ENCODE assay signal across 10 cellular contexts in the genomic region with DNA sequence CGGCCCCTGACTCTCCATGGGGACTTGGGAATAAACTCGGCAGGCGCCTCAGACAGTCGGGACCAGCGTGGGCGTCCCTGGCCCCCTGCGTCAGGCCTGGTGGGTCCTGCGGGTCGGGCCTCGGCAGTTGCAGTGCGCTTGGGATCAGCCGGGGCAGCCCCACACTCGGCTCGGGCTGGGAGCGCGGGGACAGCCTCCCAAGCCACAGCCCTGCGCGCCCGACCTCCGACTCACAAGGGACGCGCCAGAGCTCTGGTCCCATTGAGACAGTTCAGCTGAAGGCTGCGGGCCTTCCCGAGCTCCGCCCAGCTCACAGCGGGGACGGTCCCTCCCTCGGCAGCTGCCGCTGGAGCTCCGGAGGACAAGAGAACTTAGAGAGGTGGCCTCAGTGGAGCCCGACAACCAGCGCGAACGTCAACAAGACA. TPM values are rescaled to one million over a fixed set of nuclear protein-coding genes. Genes with fewer than 3 reads are reported as not detected.
DNase-seq lines count a peak whose midpoint lies in the region; ATAC-seq lines count a peak whose summit lies in the region.
"Had no signal": no experiment of that assay in that cellular context is flagged by ENCODE, and none has a peak within 500 bp of the region (broad histone marks: within the 10 kb centered on the region; RNA-seq: fewer than 3 reads in every experiment).

No MANE protein-coding gene starts in this region.

- peak overlapping the region; percentile 29 for H3K4me3 ChIP-seq in urinary bladder (ENCODE audit: low read depth, low read length)

- ATAC-seq in GM21576 (IDR thresholded peaks at IDR 0.05; ENCODE audit: unreplicated experiment), result no peak

- no peak overlapping the region for H3K27ac ChIP-seq in urinary bladder (ENCODE audit: low read depth)
- H3K27ac ChIP-seq: RWPE1 had no signal

- DNase-seq in activated T-cell treated with anti-CD3 and anti-CD28 coated beads for 48 hours (ENCODE audit: low read depth) (peak; percentile 1), activated T-cell treated with anti-CD3 and anti-CD28 coated beads for 4 hours (no peak), astrocyte of the hippocampus (ENCODE audit: low read depth, low spot score) (peak; percentile 66), left kidney (ENCODE audit: low read depth, low spot score) (peak; percentile 87), MV-4-11 (lab: John Stamatoyannopoulos, UW) (no peak)
- DNase-seq in activated naive CD4-positive, alpha-beta T cell treated with anti-CD3 and anti-CD28 coated beads, Interleukin-2, amount 50 U/mL, for 16 hours, result no peak
- DNase-seq: DMS153 had no signal

- H3K36me3 ChIP-seq in urinary bladder (ENCODE audit: insufficient read depth), result no peaks in the 10 kb centered on the region

- H3K4me1 ChIP-seq in urinary bladder (ENCODE audit: insufficient read depth), result no peaks in the 10 kb centered on the region

- WGBS in urinary bladder, result under 1% methylated on average over 34 of the region's 34 CpGs

RNA-seq across cellular contexts. Expression of a gene that starts 45.7 kb away (rescaled TPM):
- total RNA-seq in urinary bladder, result 15.2 TPM
- 0.09 TPM for polyA plus RNA-seq in urinary bladder

Comparison
In these comparisons a context has a peak if more than half of its experiments do, and no peak if none do; other contexts are left out.
1. DNase-seq: peak in activated T-cell treated with anti-CD3 and anti-CD28 coated beads for 48 hours (single experiment), astrocyte of the hippocampus (single experiment) and left kidney (single experiment); none in activated T-cell treated with anti-CD3 and anti-CD28 coated beads for 4 hours (single experiment), activated naive CD4-positive, alpha-beta T cell treated with anti-CD3 and anti-CD28 coated beads, Interleukin-2, amount 50 U/mL, for 16 hours (single experiment) and MV-4-11 (single experiment).